22 cellular contexts compared by ENCODE assay signal in genomic region chr9:77316058-77316457, GRCh38.
A peak's percentile ranks its signal among the peaks of the same experiment; 100 is the strongest.
DNase-seq lines count a peak whose midpoint lies in the region; ATAC-seq, FAIRE-seq and TF ChIP-seq lines count a peak whose summit lies in the region.
"Had no signal": no experiment of that assay in that cellular context is flagged by ENCODE, and none has a peak within 500 bp of the region (broad histone marks: within the 10 kb centered on the region; RNA-seq: fewer than 3 reads in every experiment).

No MANE protein-coding gene starts in this region.

- peaks cover 10% of the 10 kb centered on the region; the same call in 1 of the 2 replicates for H3K9me3 Mint-ChIP-seq in WTC11
- H3K9me3 Mint-ChIP-seq in memory B cell, result no peaks in the 10 kb centered on the region
- H3K9me3 Mint-ChIP-seq in CD4-positive, alpha-beta memory T cell, result no peaks in the 10 kb centered on the region
- H3K9me3 Mint-ChIP-seq: CD4-positive, alpha-beta T cell had no signal

- no peak overlapping the region for H3K9ac ChIP-seq in IMR-90 (ENCODE audit: low read depth, low read length)
- H3K9ac ChIP-seq: BLaER1 treated with 17β-estradiol and CSF1 and Interleukin-3, amounts not matched to agents 10 nM and 100 nM; GM23248 had no signal

- no peak overlapping the region for H2AK9ac ChIP-seq in IMR-90 (replicated peaks; ENCODE audit: low read depth, low read length, poor library complexity)

- TF ChIP-seq EP300 in A549 (IDR thresholded peaks at IDR 0.05), result no peak

- WGBS in A549 (ENCODE audit: missing lambda C conversion rate), result 88% methylated on average over 1 of the region's 1 CpG
- WGBS in IMR-90 (ENCODE audit: extremely low coverage in 2 of 2, insufficient read length in 1 of 2), 2 experiments, result no CpG with 5 or more reads among the region's 1 CpG

- H3K14ac ChIP-seq in IMR-90 (replicated peaks; ENCODE audit: low read depth, low read length), result no peak overlapping the region

- H3K36me3 Mint-ChIP-seq in WTC11, result peaks cover 21% of the 10 kb centered on the region
- peaks cover 23% of the 10 kb centered on the region for H3K36me3 Mint-ChIP-seq in memory B cell
- peaks cover 41 to 46% of the 10 kb centered on the region in 2 donors for H3K36me3 Mint-ChIP-seq in CD4-positive, alpha-beta memory T cell

- no peaks in the 10 kb centered on the region for H3K79me1 ChIP-seq in IMR-90 (ENCODE audit: low read depth in 1 of 2, low read length in 2 of 2)

- H2AK5ac ChIP-seq in IMR-90 (ENCODE audit: low read depth, low read length), result no peak overlapping the region

- no peak overlapping the region for H2BK15ac ChIP-seq in IMR-90 (ENCODE audit: low read depth, low read length)

- TF ChIP-seq POLR2A in A549 (IDR thresholded peaks at IDR 0.05; ENCODE audit: low read length), result no peak
- no peak for TF ChIP-seq POLR2A in IMR-90 (IDR thresholded peaks at IDR 0.05; ENCODE audit: low read depth, low read length)

- dilution Hi-C loops in IMR-90 (cut with HindIII; ENCODE audit: low sequenced_read_pairs, unreplicated experiment), result no loop called here

- H4K8ac ChIP-seq in IMR-90 (ENCODE audit: low read depth in 2 of 2, low read length in 2 of 2), result no peak overlapping the region

- CTCF ChIA-PET in A549 (lab: Yijun Ruan, JAX), result interaction anchor here (1.1 kb wide), 1 partner anchor 24 kb away, joined by 3 read pairs; no protein-coding TSS in a partner anchor
- CTCF ChIA-PET in IMR-90 (lab: Yijun Ruan, JAX), result no interaction called here
- CTCF ChIA-PET in WTC11 (lab: Charles Lee), result no interaction called here
- CTCF ChIA-PET in CD4-positive, alpha-beta memory T cell (lab: Charles Lee; ENCODE audit: partially characterized antibody), result no interaction called here

- no TSS peak for BruUV-seq in IMR-90 (replicated peaks; lab: Mats Ljungman, UMichigan)

- no peak overlapping the region for H2AFZ ChIP-seq in IMR-90 (replicated peaks; ENCODE audit: low read length, poor library complexity)
- H2AFZ ChIP-seq: GM23248 had no signal

- H3K4me1 ChIP-seq in A549, result no peaks in the 10 kb centered on the region
- no peaks in the 10 kb centered on the region for H3K4me1 ChIP-seq in IMR-90 (ENCODE audit: control insufficient read depth, insufficient read depth, low read length)
- no peaks in the 10 kb centered on the region for H3K4me1 ChIP-seq in CD4-positive, alpha-beta memory T cell (ENCODE audit: insufficient read depth, low read length)
- H3K4me1 ChIP-seq: BE2C; BLaER1 treated with 17β-estradiol and CSF1 and Interleukin-3, amounts not matched to agents 10 nM and 100 nM had no signal

- H3K9me1 ChIP-seq in IMR-90 (ENCODE audit: insufficient read depth, low read length), result no peaks in the 10 kb centered on the region

- H2BK20ac ChIP-seq in IMR-90 (ENCODE audit: low read depth, low read length), result no peak overlapping the region

- no peak for FAIRE-seq in A549 (lab: Jason Lieb, UNC)
- FAIRE-seq: GM12892, H1 had no signal

- 0 out of 2 replicates have a peak, but pooled peaks cover 2% of the 10 kb centered on the region for H3K36me3 ChIP-seq in IMR-90 (ENCODE audit: control insufficient read depth, insufficient read depth, low read length)
- no peaks in the 10 kb centered on the region for H3K36me3 ChIP-seq in CD4-positive, alpha-beta memory T cell (ENCODE audit: insufficient read depth, low read length)

- no peak overlapping the region for H2BK5ac ChIP-seq in IMR-90 (ENCODE audit: low read depth, low read length, poor library complexity, severe bottlenecking)

- no peak for DNase-seq in A549 (ENCODE audit: low read depth in 1 of 2, low spot score in 1 of 2)
- no peak for DNase-seq in IMR-90
- DNase-seq in WTC11 (ENCODE audit: low spot score), result no peak
- no peak for DNase-seq in memory B cell (ENCODE audit: low spot score in 2 of 2)
- no peak for DNase-seq in activated gamma-delta T cell treated with Interleukin-2 at 50 U/mL for 16 hours
- no peak for DNase-seq in CD4-positive, alpha-beta memory T cell
- DNase-seq: ACHN; AML-193; BE2C; Calu3; CD4-positive, alpha-beta T cell; COR-L47; DMS53; DMS79 treated with DMSO at 0.1 percent for 48 hours; H7; HCEC 1CT had no signal

- no peaks in the 10 kb centered on the region for H3K4me1 Mint-ChIP-seq in WTC11
- no peaks in the 10 kb centered on the region for H3K4me1 Mint-ChIP-seq in memory B cell
- H3K4me1 Mint-ChIP-seq in CD4-positive, alpha-beta memory T cell, result no peaks in the 10 kb centered on the region
- H3K4me1 Mint-ChIP-seq: CD14-positive monocyte had no signal

- no peak overlapping the region for H3K27ac Mint-ChIP-seq in WTC11
- H3K27ac Mint-ChIP-seq in memory B cell, result peak overlapping the region; percentile 15
- H3K27ac Mint-ChIP-seq in CD4-positive, alpha-beta memory T cell, result no peak overlapping the region
- H3K27ac Mint-ChIP-seq: CD14-positive monocyte; CD4-positive, alpha-beta T cell had no signal

- H3K27ac ChIP-seq in A549 (no peak overlapping the region), IMR-90 (ENCODE audit: insufficient read depth, low read length) (no peak overlapping the region)
- no peak overlapping the region for H3K27ac ChIP-seq in CD4-positive, alpha-beta memory T cell (ENCODE audit: low read depth, low read length)
- H3K27ac ChIP-seq: BLaER1 treated with 17β-estradiol and CSF1 and Interleukin-3, amounts not matched to agents 10 nM and 100 nM; GM23248 had no signal

- H3K27me3 ChIP-seq in IMR-90 (ENCODE audit: control insufficient read depth, insufficient read depth, low read length), result no peaks in the 10 kb centered on the region
- H3K27me3 ChIP-seq in CD4-positive, alpha-beta memory T cell (ENCODE audit: insufficient read depth, low read length), result no peaks in the 10 kb centered on the region
- H3K27me3 ChIP-seq: BE2C; BLaER1 treated with 17β-estradiol and CSF1 and Interleukin-3, amounts not matched to agents 10 nM and 100 nM had no signal

- no peak overlapping the region for H3K4ac ChIP-seq in IMR-90 (ENCODE audit: low read depth, low read length)

- H4K91ac ChIP-seq in IMR-90 (ENCODE audit: insufficient read depth, low read depth, low read length), result no peak overlapping the region

- in situ Hi-C loops in IMR-90 (cut with MboI; ENCODE audit: low sequenced_read_pairs), result no loop called here

- POLR2A ChIA-PET in A549 (lab: Yijun Ruan, JAX), result no interaction called here
- POLR2A ChIA-PET in IMR-90 (lab: Charles Lee; ENCODE audit: unreplicated experiment), result no interaction called here
- POLR2A ChIA-PET in WTC11 (lab: Charles Lee), result no interaction called here
- POLR2A ChIA-PET in CD4-positive, alpha-beta memory T cell (lab: Charles Lee; ENCODE audit: partially characterized antibody), result no interaction called here

- H3K4me3 ChIP-seq in A549 (no peak overlapping the region), IMR-90 (ENCODE audit: insufficient read depth, low read depth, low read length) (no peak overlapping the region)
- no peak overlapping the region for H3K4me3 ChIP-seq in CD4-positive, alpha-beta memory T cell (ENCODE audit: low read length in 2 of 2)
- H3K4me3 ChIP-seq: BLaER1 treated with 17β-estradiol and CSF1 and Interleukin-3, amounts not matched to agents 10 nM and 100 nM; GM23248 had no signal

- no peak for TF ChIP-seq RAD21 in A549 (conservative IDR thresholded peaks at IDR 0.05 in 1 of 2, IDR thresholded peaks at IDR 0.05 in 1 of 2)
- TF ChIP-seq RAD21 in IMR-90 (IDR thresholded peaks at IDR 0.05; ENCODE audit: low read length), result no peak

- ATAC-seq in A549, result no peak
- ATAC-seq in IMR-90 (ENCODE audit: low read depth), result no peak
- ATAC-seq in WTC11, result no peak
- no peak for ATAC-seq in memory B cell (ENCODE audit: low read depth)
- ATAC-seq in HG02840 (IDR thresholded peaks at IDR 0.05; ENCODE audit: low FRiP score, unreplicated experiment), result no peak

- intact Hi-C loops in IMR-90 (cut with micrococcal nuclease), result no loop called here
- intact Hi-C loops in CD4-positive, alpha-beta memory T cell (cut with micrococcal nuclease), result loop anchor here (5.0 kb wide), 1 partner anchor 51 kb away; no protein-coding TSS in a partner anchor

- no peaks in the 10 kb centered on the region for H4K20me1 ChIP-seq in IMR-90 (ENCODE audit: insufficient read depth, low read length)
- H4K20me1 ChIP-seq: BLaER1 treated with 17β-estradiol and CSF1 and Interleukin-3, amounts not matched to agents 10 nM and 100 nM had no signal

- H3K27me3 Mint-ChIP-seq in WTC11 (ENCODE audit: low read depth), result no peaks in the 10 kb centered on the region
- H3K27me3 Mint-ChIP-seq in memory B cell, result no peaks in the 10 kb centered on the region
- H3K27me3 Mint-ChIP-seq in CD4-positive, alpha-beta memory T cell, result no peaks in the 10 kb centered on the region
- H3K27me3 Mint-ChIP-seq: CD4-positive, alpha-beta T cell had no signal

- no peak overlapping the region for H4K5ac ChIP-seq in IMR-90 (ENCODE audit: low read depth, low read length)

- no peak overlapping the region for H2BK120ac ChIP-seq in IMR-90 (ENCODE audit: low read depth, low read length)

- H3K18ac ChIP-seq in IMR-90 (ENCODE audit: low read depth, low read length), result no peak overlapping the region

- no peak overlapping the region for H3K56ac ChIP-seq in IMR-90 (ENCODE audit: extremely low read depth, insufficient read depth, low read length)

- no peak for TF ChIP-seq CTCF in A549 (IDR thresholded peaks at IDR 0.05)
- TF ChIP-seq CTCF in IMR-90 (conservative IDR thresholded peaks at IDR 0.05; ENCODE audit: low read depth, low read length), result no peak
- TF ChIP-seq CTCF in WTC11 (IDR thresholded peaks at IDR 0.05), result no peak

- no peak overlapping the region for H3K23ac ChIP-seq in IMR-90 (ENCODE audit: low read depth, low read length)

- H3K9me3 ChIP-seq in A549 (no peaks in the 10 kb centered on the region), IMR-90 (ENCODE audit: control insufficient read depth, insufficient read depth, low read length) (no peaks in the 10 kb centered on the region)
- H3K9me3 ChIP-seq in CD4-positive, alpha-beta memory T cell (ENCODE audit: control insufficient read depth in 1 of 2, low read length in 2 of 2), result no peaks in the 10 kb centered on the region
- H3K9me3 ChIP-seq: BE2C; BLaER1 treated with 17β-estradiol and CSF1 and Interleukin-3, amounts not matched to agents 10 nM and 100 nM had no signal

- no peak overlapping the region for H3K4me3 Mint-ChIP-seq in WTC11
- H3K4me3 Mint-ChIP-seq in memory B cell, result no peak overlapping the region
- no peak overlapping the region for H3K4me3 Mint-ChIP-seq in CD4-positive, alpha-beta memory T cell
- H3K4me3 Mint-ChIP-seq: CD14-positive monocyte; CD4-positive, alpha-beta T cell had no signal

- H3K4me2 ChIP-seq in A549 (no peak overlapping the region), IMR-90 (ENCODE audit: low read depth, low read length) (no peak overlapping the region)
- H3K4me2 ChIP-seq: BLaER1 treated with 17β-estradiol and CSF1 and Interleukin-3, amounts not matched to agents 10 nM and 100 nM had no signal

TF ChIP-seq in A549, 52 proteins besides CTCF, POLR2A, EP300 and RAD21 (continues in another document):
- TF ChIP-seq CHD2 (IDR thresholded peaks at IDR 0.05; ENCODE audit: low read length, partially characterized antibody) (no peak), MYC (IDR thresholded peaks at IDR 0.05; ENCODE audit: borderline replicate concordance, low read length) (no peak)

TF ChIP-seq in IMR-90, 13 proteins besides CTCF, POLR2A, EP300 and RAD21 (continues in another document):
- TF ChIP-seq SMC3 (IDR thresholded peaks at IDR 0.05; ENCODE audit: low read depth, low read length) (no peak), RCOR1 (IDR thresholded peaks at IDR 0.05; ENCODE audit: insufficient replicate concordance, low read length) (no peak)
